1 cellular context compared by ENCODE assay signal in genomic region chr14:32202941-32203882, GRCh38.
A peak's percentile ranks its signal among the peaks of the same experiment; 100 is the strongest.
TF ChIP-seq lines count a peak whose summit lies in the region.

TSS of gene RNU6-8 (minus strand) at chr14:32203269.

TF ChIP-seq in K562, 482 proteins besides CTCF, POLR2A, EP300 and RAD21 (continued from another document and continues in another):
- TF ChIP-seq CHD7 (IDR thresholded peaks at IDR 0.05; ENCODE audit: low read depth, low read length) (no peak), CBFA2T3 (IDR thresholded peaks at IDR 0.05) (no peak), ZNF512 (tag; IDR thresholded peaks at IDR 0.05) (no peak), GABPB2 (CRISPR knock-in tag; conservative IDR thresholded peaks at IDR 0.05) (no peak), ZNF217 (CRISPR knock-in tag; IDR thresholded peaks at IDR 0.05) (no peak), E2F6 (IDR thresholded peaks at IDR 0.05; ENCODE audit: borderline replicate concordance in 1 of 2, extremely low read depth in 1 of 2, insufficient read depth in 1 of 2, insufficient read length in 1 of 2, low read depth in 1 of 2, low read length in 1 of 2, poor library complexity in 1 of 2, severe bottlenecking in 1 of 2) (peak; percentile 66 to 89), ASH1L (IDR thresholded peaks at IDR 0.05; ENCODE audit: borderline replicate concordance, low read depth, partially characterized antibody) (no peak), SMAD4 (CRISPR knock-in tag; conservative IDR thresholded peaks at IDR 0.05) (no peak; the same call in 1 of the 2 replicates), PHF8 (IDR thresholded peaks at IDR 0.05; ENCODE audit: borderline replicate concordance, low read length) (peak; percentile 32; the same call in 1 of the 2 replicates), RFX7 (CRISPR knock-in tag; IDR thresholded peaks at IDR 0.05) (no peak), ZNF23 (CRISPR knock-in tag; IDR thresholded peaks at IDR 0.05) (no peak), SNRNP70 (optimal IDR thresholded peaks at IDR 0.05; ENCODE audit: low read depth, low read length) (no peak), ZEB2 (IDR thresholded peaks at IDR 0.05) (no peak), ZNF197 (CRISPR knock-in tag; IDR thresholded peaks at IDR 0.05; ENCODE audit: low read depth) (no peak), ZNF444 (CRISPR knock-in tag; IDR thresholded peaks at IDR 0.05) (no peak), MCM3 (IDR thresholded peaks at IDR 0.05) (no peak), JUND (IDR thresholded peaks at IDR 0.05; ENCODE audit: borderline replicate concordance, low read depth, low read length) (no peak), JUND (tag; IDR thresholded peaks at IDR 0.05; ENCODE audit: borderline replicate concordance, low read depth, low read length) (no peak), NFE2L1 (tag; IDR thresholded peaks at IDR 0.05; ENCODE audit: borderline replicate concordance, low read depth) (no peak), SPI1 (IDR thresholded peaks at IDR 0.05; ENCODE audit: borderline replicate concordance, low read depth, low read length) (no peak), CHD1 (IDR thresholded peaks at IDR 0.05; ENCODE audit: low read length) (no peak), BRD4 (IDR thresholded peaks at IDR 0.05) (0 out of 2 replicates have a peak, but pooled peaks have one; percentile 29), MBD2 (IDR thresholded peaks at IDR 0.05; ENCODE audit: borderline replicate concordance, low read depth) (no peak), HDAC1 (IDR thresholded peaks at IDR 0.05) (peak; percentile 12 to 54; a peak in 1 of 4 replicates), KLF13 (tag; IDR thresholded peaks at IDR 0.05; ENCODE audit: borderline replicate concordance, low read depth) (no peak), GTF3C2 (IDR thresholded peaks at IDR 0.05; ENCODE audit: borderline replicate concordance, extremely low read depth, insufficient read length) (no peak), ETV5 (CRISPR knock-in tag; IDR thresholded peaks at IDR 0.05; ENCODE audit: low read depth) (no peak), NFIC (IDR thresholded peaks at IDR 0.05) (peak; percentile 31; the same call in 1 of the 2 replicates), POLR3G (IDR thresholded peaks at IDR 0.05; ENCODE audit: extremely low read depth, insufficient read length, insufficient replicate concordance) (no peak), RUNX1 (IDR thresholded peaks at IDR 0.05; ENCODE audit: low read depth) (no peak), PREB (CRISPR knock-in tag; IDR thresholded peaks at IDR 0.05) (no peak), E4F1 (CRISPR knock-in tag; IDR thresholded peaks at IDR 0.05; ENCODE audit: borderline replicate concordance) (no peak), TCF3 (CRISPR knock-in tag; IDR thresholded peaks at IDR 0.05) (no peak), ZKSCAN8 (CRISPR knock-in tag; IDR thresholded peaks at IDR 0.05) (no peak), PYGO2 (tag; IDR thresholded peaks at IDR 0.05) (no peak), XRCC3 (IDR thresholded peaks at IDR 0.05) (no peak), ZSCAN29 (IDR thresholded peaks at IDR 0.05) (no peak), KDM5B (IDR thresholded peaks at IDR 0.05; ENCODE audit: insufficient replicate concordance, low read depth, low read length) (no peak), MAFG (tag; conservative IDR thresholded peaks at IDR 0.05) (peak; percentile 63), NFRKB (IDR thresholded peaks at IDR 0.05; ENCODE audit: low read depth) (no peak), CREB5 (CRISPR knock-in tag; IDR thresholded peaks at IDR 0.05) (no peak), TCFL5 (CRISPR knock-in tag; conservative IDR thresholded peaks at IDR 0.05) (no peak), MTF1 (CRISPR knock-in tag; IDR thresholded peaks at IDR 0.05; ENCODE audit: borderline replicate concordance) (no peak), GABPA (tag; conservative IDR thresholded peaks at IDR 0.05; ENCODE audit: low read depth) (no peak)
